Comparison of ENCODE assay signal across 8 cellular contexts in genomic region chr17:28951991-28952975, GRCh38. TPM values are rescaled to one million over a fixed set of nuclear protein-coding genes. Genes with fewer than 3 reads are reported as not detected.
DNase-seq lines count a peak whose midpoint lies in the region; ATAC-seq and TF ChIP-seq lines count a peak whose summit lies in the region.

No MANE protein-coding gene starts in this region.

- no peaks in the 10 kb centered on the region for H3K27me3 ChIP-seq in CD4-positive, alpha-beta memory T cell (ENCODE audit: insufficient read depth, low read length)
- no peaks in the 10 kb centered on the region for H3K27me3 ChIP-seq in duodenal mucosa (ENCODE audit: control insufficient read depth in 1 of 2, insufficient read depth in 2 of 2, low read length in 2 of 2)
- no peaks in the 10 kb centered on the region for H3K27me3 ChIP-seq in liver (ENCODE audit: control insufficient read depth in 4 of 4, insufficient read depth in 4 of 4, low read length in 3 of 4)

- peak; percentile 44 to 46 for TF ChIP-seq RAD21 in liver (IDR thresholded peaks at IDR 0.05)

- CTCF ChIA-PET in CD4-positive, alpha-beta memory T cell (lab: Charles Lee; ENCODE audit: partially characterized antibody) = interaction anchor here (0.7 to 7.4 kb wide), 35 partner anchors 13 to 305 kb away, joined by 3 to 95 read pairs (median 5); partner anchors contain the start of genes DHRS13, FLOT2, NEK8 and PROCA1

- H3K27ac Mint-ChIP-seq in CD4-positive, alpha-beta memory T cell = no peak overlapping the region

- peak overlapping the region; percentile 86 to 92 for H3K4me3 ChIP-seq in CD4-positive, alpha-beta memory T cell (ENCODE audit: low read length in 2 of 2)
- H3K4me3 ChIP-seq in duodenal mucosa (ENCODE audit: low read depth in 1 of 2, low read length in 2 of 2) (peak overlapping the region; percentile 78 to 90), liver (ENCODE audit: low read depth in 1 of 3, low read length in 3 of 3) (peak overlapping the region; percentile 43 to 80 (median 66))

- peak overlapping the region; percentile 75 to 87 for H3K9ac ChIP-seq in duodenal mucosa (ENCODE audit: low read depth in 1 of 2, low read length in 2 of 2)
- peak overlapping the region; percentile 34 to 71 for H3K9ac ChIP-seq in liver (ENCODE audit: low read depth in 1 of 2, low read length in 2 of 2)

- intact Hi-C loops in CD4-positive, alpha-beta memory T cell (cut with micrococcal nuclease) = loop anchor here (1.0 to 5.0 kb wide), 10 partner anchors 49 to 343 kb away; partner anchors contain the start of genes BLTP2, DHRS13, FAM222B and NEK8

- WGBS in liver = 7% methylated on average over 36 of the region's 36 CpGs

- DNase-seq in CD4-positive, alpha-beta memory T cell = peak; percentile 94 to 99 (median 99)
- DNase-seq in NCI-H774 (lab: John Stamatoyannopoulos, UW) = peak; percentile 99
- peak; percentile 92 to 95 for DNase-seq in activated CD4-positive, alpha-beta T cell treated with anti-CD3 and anti-CD28 coated beads, Interleukin-2, amount 50 U/mL, for 48 hours
- DNase-seq in stimulated activated CD4-positive, alpha-beta T cell treated with anti-CD3 and anti-CD28 coated beads, Interleukin-4, amount 100 ng/mL, for 1 hour = peak; percentile 91

- H3K4me1 ChIP-seq in CD4-positive, alpha-beta memory T cell (ENCODE audit: insufficient read depth, low read length) = peaks cover 29% of the 10 kb centered on the region
- H3K4me1 ChIP-seq in duodenal mucosa (ENCODE audit: control insufficient read depth in 1 of 2, insufficient read depth in 2 of 2, low read length in 2 of 2) (peaks cover 21 to 27% of the 10 kb centered on the region in 2 donors), liver (ENCODE audit: control insufficient read depth in 4 of 4, insufficient read depth in 4 of 4, low read length in 3 of 4) (peaks cover 3 to 28% (median 22%) of the 10 kb centered on the region in 4 donors)

- H3K4me1 Mint-ChIP-seq in CD4-positive, alpha-beta memory T cell = peaks cover 12 to 20% (median 18%) of the 10 kb centered on the region in 4 donors

- no peaks in the 10 kb centered on the region for H3K27me3 Mint-ChIP-seq in CD4-positive, alpha-beta memory T cell

- H3K36me3 Mint-ChIP-seq in CD4-positive, alpha-beta memory T cell = peaks cover 6 to 21% of the 10 kb centered on the region in 2 donors

- H3K9me3 Mint-ChIP-seq in CD4-positive, alpha-beta memory T cell = no peaks in the 10 kb centered on the region

- ATAC-seq in GM19452 (IDR thresholded peaks at IDR 0.05; ENCODE audit: unreplicated experiment) = peak; percentile 45
- ATAC-seq in HG03571 (IDR thresholded peaks at IDR 0.05; ENCODE audit: unreplicated experiment) = peak; percentile 59

- H3K36me3 ChIP-seq in CD4-positive, alpha-beta memory T cell (ENCODE audit: insufficient read depth, low read length) = no peaks in the 10 kb centered on the region
- no peaks in the 10 kb centered on the region for H3K36me3 ChIP-seq in duodenal mucosa (ENCODE audit: control insufficient read depth in 1 of 2, insufficient read depth in 2 of 2, low read length in 2 of 2)
- no peaks in the 10 kb centered on the region for H3K36me3 ChIP-seq in liver (ENCODE audit: control insufficient read depth in 4 of 4, insufficient read depth in 3 of 4, low read depth in 1 of 4, low read length in 3 of 4)

- peak overlapping the region; percentile 86 for H3K27ac ChIP-seq in CD4-positive, alpha-beta memory T cell (ENCODE audit: low read depth, low read length)
- H3K27ac ChIP-seq in duodenal mucosa (ENCODE audit: low read depth, low read length) = peak overlapping the region; percentile 98
- peak overlapping the region; percentile 95 to 99 for H3K27ac ChIP-seq in liver (ENCODE audit: low read depth in 1 of 2, low read length in 2 of 2)

- no peaks in the 10 kb centered on the region for H3K9me3 ChIP-seq in CD4-positive, alpha-beta memory T cell (ENCODE audit: control insufficient read depth in 1 of 2, low read length in 2 of 2)
- H3K9me3 ChIP-seq in duodenal mucosa (ENCODE audit: control insufficient read depth in 1 of 2, low read length in 2 of 2) (no peaks in the 10 kb centered on the region), liver (ENCODE audit: control insufficient read depth in 4 of 4, low read length in 3 of 4) (no peaks in the 10 kb centered on the region)

- TF ChIP-seq CTCF in liver (IDR thresholded peaks at IDR 0.05; ENCODE audit: low read depth, low read length, missing input control) = peak; percentile 2

- POLR2A ChIA-PET in CD4-positive, alpha-beta memory T cell (lab: Charles Lee; ENCODE audit: partially characterized antibody) = interaction anchor here (0.6 to 9.9 kb wide), 44 partner anchors 9 to 665 kb away, joined by 3 to 257 read pairs (median 4); partner anchors contain the start of genes ABHD15, BLTP2, DHRS13 and FAM222B

- H3K4me3 Mint-ChIP-seq in CD4-positive, alpha-beta memory T cell = no peak overlapping the region

TF ChIP-seq in liver, 16 proteins besides CTCF, POLR2A, EP300 and RAD21 (continues in another document):
- TF ChIP-seq NR2F2 (IDR thresholded peaks at IDR 0.05) (peak; percentile 84), FOXA1 (IDR thresholded peaks at IDR 0.05) (peak; percentile 73), EGR1 (IDR thresholded peaks at IDR 0.05; ENCODE audit: low read depth in 2 of 2) (peak in 1 of 2 donors; percentile 48), FOXA2 (IDR thresholded peaks at IDR 0.05) (peak; percentile 0), SP1 (IDR thresholded peaks at IDR 0.05) (peak; percentile 97), GABPA (IDR thresholded peaks at IDR 0.05 in 1 of 2, conservative IDR thresholded peaks at IDR 0.05 in 1 of 2) (peak in 1 of 2 donors; percentile 88), REST (IDR thresholded peaks at IDR 0.05) (peak; percentile 84), ATF3 (IDR thresholded peaks at IDR 0.05) (peak; percentile 26), MAX (IDR thresholded peaks at IDR 0.05) (peak; percentile 98), HNF4G (IDR thresholded peaks at IDR 0.05) (peak; percentile 97), ZBTB33 (IDR thresholded peaks at IDR 0.05) (peak; percentile 99), HNF4A (conservative IDR thresholded peaks at IDR 0.05) (peak; percentile 94 to 95)

RNA-seq across cellular contexts. Expression of gene PHF12, which starts 1.0 kb away (rescaled TPM):
- 100 to 1,000 TPM; 125 to 135 TPM for total RNA-seq in CD4-positive, alpha-beta memory T cell
- polyA plus RNA-seq in CD4-positive, alpha-beta memory T cell = 10 to 100 TPM in 1 of 2 donors, 1 to 10 TPM in 1; 5.0 to 12.7 TPM
- total RNA-seq in liver = 10 to 100 TPM; 15.5 to 21.3 TPM
- polyA plus RNA-seq in liver = 1 to 10 TPM; 4.3 to 7.9 TPM

RNA-seq across cellular contexts. Expression of gene DHRS13, which starts 49.4 kb away (rescaled TPM):
- 10 to 100 TPM; 44.6 to 49.6 TPM for total RNA-seq in CD4-positive, alpha-beta memory T cell
- polyA plus RNA-seq in CD4-positive, alpha-beta memory T cell = 10 to 100 TPM; 15.1 to 19.6 TPM
- total RNA-seq in liver = 10 to 100 TPM in 1 of 2 donors, 1 to 10 TPM in 1; 9.7 to 91.6 TPM
- polyA plus RNA-seq in liver = 10 to 100 TPM in 1 of 2 donors, 1 to 10 TPM in 1; 5.0 to 12.3 TPM

RNA-seq across cellular contexts. Expression of gene SEZ6, which starts 53.5 kb away (rescaled TPM):
- total RNA-seq in CD4-positive, alpha-beta memory T cell = not detected
- polyA plus RNA-seq in CD4-positive, alpha-beta memory T cell = under 1 TPM; 0.41 to 0.81 TPM
- not detected for total RNA-seq in liver
- under 1 TPM in 1 of 2 donors, not detected in 1; 0.39 TPM for polyA plus RNA-seq in liver

RNA-seq across cellular contexts. Expression of gene FLOT2, which starts 54.8 kb away (rescaled TPM):
- 100 to 1,000 TPM; 216 to 224 TPM for total RNA-seq in CD4-positive, alpha-beta memory T cell
- 100 to 1,000 TPM; 284 to 288 TPM for polyA plus RNA-seq in CD4-positive, alpha-beta memory T cell
- 10 to 100 TPM; 67.7 to 71.0 TPM for total RNA-seq in liver
- 100 to 1,000 TPM in 1 of 2 donors, 10 to 100 TPM in 1; 61.6 to 100 TPM for polyA plus RNA-seq in liver

Comparison
In these comparisons a context has a peak if more than half of its experiments do, and no peak if none do; other contexts are left out.
1. Peak in every context shown above with its lines: DNase-seq, ATAC-seq, H3K4me3 ChIP-seq and H3K27ac ChIP-seq.
2. RNA of gene PHF12, which starts 1.0 kb away (total RNA-seq): 125 to 135 TPM in CD4-positive, alpha-beta memory T cell; 15.5 to 21.3 TPM in liver; every median in the first group is over 4 times any median in the second.